ENCODE assay signal across 1 cellular context in genomic region chr5:112931473-112931872, GRCh38.
TF ChIP-seq lines count a peak whose summit lies in the region.

No MANE protein-coding gene starts in this region.

TF ChIP-seq in K562, 482 proteins besides CTCF, POLR2A, EP300 and RAD21 (continued from another document and continues in another):
- TF ChIP-seq THRA (IDR thresholded peaks at IDR 0.05) (no peak), NONO (IDR thresholded peaks at IDR 0.05; ENCODE audit: low read depth in 2 of 2, low read length in 1 of 2) (no peak), NFIX (CRISPR knock-in tag; IDR thresholded peaks at IDR 0.05; ENCODE audit: low read depth) (no peak), ZNF561 (CRISPR knock-in tag; conservative IDR thresholded peaks at IDR 0.05) (no peak), SREBF1 (IDR thresholded peaks at IDR 0.05; ENCODE audit: borderline replicate concordance, low read depth, low read length) (no peak), E2F6 (IDR thresholded peaks at IDR 0.05; ENCODE audit: borderline replicate concordance in 1 of 2, extremely low read depth in 1 of 2, insufficient read depth in 1 of 2, insufficient read length in 1 of 2, low read depth in 1 of 2, low read length in 1 of 2, poor library complexity in 1 of 2, severe bottlenecking in 1 of 2) (no peak), THAP7 (CRISPR knock-in tag; IDR thresholded peaks at IDR 0.05) (no peak), SIN3B (IDR thresholded peaks at IDR 0.05; ENCODE audit: low read depth) (no peak), ZNF511 (CRISPR knock-in tag; IDR thresholded peaks at IDR 0.05) (no peak), TFE3 (CRISPR knock-in tag; IDR thresholded peaks at IDR 0.05) (no peak), RBM22 (IDR thresholded peaks at IDR 0.05; ENCODE audit: low read depth, low read length, poor library complexity, severe bottlenecking) (no peak), RFX1 (IDR thresholded peaks at IDR 0.05) (no peak), FOXP1 (CRISPR knock-in tag; IDR thresholded peaks at IDR 0.05) (no peak), ZNF384 (IDR thresholded peaks at IDR 0.05; ENCODE audit: low read depth, low read length) (no peak), ELK1 (CRISPR knock-in tag; IDR thresholded peaks at IDR 0.05) (no peak), SNAPC5 (CRISPR knock-in tag; IDR thresholded peaks at IDR 0.05) (no peak), PKNOX1 (IDR thresholded peaks at IDR 0.05) (peak; percentile 97), PREB (CRISPR knock-in tag; IDR thresholded peaks at IDR 0.05) (no peak), TAF7 (tag; IDR thresholded peaks at IDR 0.05) (no peak), STAT5A (IDR thresholded peaks at IDR 0.05; ENCODE audit: borderline replicate concordance, low read length) (no peak), HMG20A (CRISPR knock-in tag; conservative IDR thresholded peaks at IDR 0.05) (0 out of 2 replicates have a peak, but pooled peaks have one; percentile 28), XRCC4 (IDR thresholded peaks at IDR 0.05; ENCODE audit: extremely low read depth, insufficient read depth, insufficient read length) (no peak), WHSC1 (IDR thresholded peaks at IDR 0.05; ENCODE audit: low read length) (no peak), SRSF7 (optimal IDR thresholded peaks at IDR 0.05; ENCODE audit: low read depth, low read length) (no peak), C11orf30 (IDR thresholded peaks at IDR 0.05; ENCODE audit: low read depth) (no peak), ZNF143 (CRISPR knock-in tag; IDR thresholded peaks at IDR 0.05) (no peak), ZNF324 (CRISPR knock-in tag; IDR thresholded peaks at IDR 0.05) (no peak), ZNF79 (CRISPR knock-in tag; IDR thresholded peaks at IDR 0.05; ENCODE audit: low read depth) (no peak), SMC3 (conservative IDR thresholded peaks at IDR 0.05; ENCODE audit: insufficient read depth, low read depth, low read length) (no peak), U2AF1 (optimal IDR thresholded peaks at IDR 0.05; ENCODE audit: low read depth, low read length) (no peak), NUFIP1 (IDR thresholded peaks at IDR 0.05; ENCODE audit: partially characterized antibody) (no peak), FOXO4 (CRISPR knock-in tag; IDR thresholded peaks at IDR 0.05) (no peak), ZNF695 (CRISPR knock-in tag; IDR thresholded peaks at IDR 0.05) (no peak), NBN (IDR thresholded peaks at IDR 0.05; ENCODE audit: low read depth) (no peak), ZNF766 (CRISPR knock-in tag; conservative IDR thresholded peaks at IDR 0.05) (0 out of 2 replicates have a peak, but pooled peaks have one; percentile 62), ATF3 (IDR thresholded peaks at IDR 0.05) (peak; percentile 40; the same call in 1 of the 2 replicates), ATF3 (CRISPR knock-in tag; conservative IDR thresholded peaks at IDR 0.05) (no peak), PHF21A (IDR thresholded peaks at IDR 0.05; ENCODE audit: borderline replicate concordance, low read depth) (no peak), EHMT2 (IDR thresholded peaks at IDR 0.05) (no peak), CHAMP1 (IDR thresholded peaks at IDR 0.05) (no peak), ARID1B (IDR thresholded peaks at IDR 0.05) (peak; percentile 75), FOXK1 (CRISPR knock-in tag; IDR thresholded peaks at IDR 0.05; ENCODE audit: borderline replicate concordance) (no peak), CBFA2T2 (conservative IDR thresholded peaks at IDR 0.05) (peak; percentile 64), CREM (IDR thresholded peaks at IDR 0.05; ENCODE audit: low read depth) (peak; percentile 53; the same call in 1 of the 2 replicates), IRF1 (CRISPR knock-in tag; IDR thresholded peaks at IDR 0.05; ENCODE audit: borderline replicate concordance) (no peak), CREB5 (CRISPR knock-in tag; IDR thresholded peaks at IDR 0.05) (no peak), ZNF699 (CRISPR knock-in tag; IDR thresholded peaks at IDR 0.05; ENCODE audit: insufficient replicate concordance) (no peak), MEF2A (IDR thresholded peaks at IDR 0.05; ENCODE audit: control insufficient read depth, low read depth, low read length) (no peak), E2F1 (CRISPR knock-in tag; IDR thresholded peaks at IDR 0.05) (no peak), ZNF644 (tag; IDR thresholded peaks at IDR 0.05; ENCODE audit: low read depth) (no peak), CBX8 (IDR thresholded peaks at IDR 0.05; ENCODE audit: borderline replicate concordance, extremely low read depth, low read depth, low read length, poor library complexity, severe bottlenecking) (no peak)
